In the genomic region with DNA sequence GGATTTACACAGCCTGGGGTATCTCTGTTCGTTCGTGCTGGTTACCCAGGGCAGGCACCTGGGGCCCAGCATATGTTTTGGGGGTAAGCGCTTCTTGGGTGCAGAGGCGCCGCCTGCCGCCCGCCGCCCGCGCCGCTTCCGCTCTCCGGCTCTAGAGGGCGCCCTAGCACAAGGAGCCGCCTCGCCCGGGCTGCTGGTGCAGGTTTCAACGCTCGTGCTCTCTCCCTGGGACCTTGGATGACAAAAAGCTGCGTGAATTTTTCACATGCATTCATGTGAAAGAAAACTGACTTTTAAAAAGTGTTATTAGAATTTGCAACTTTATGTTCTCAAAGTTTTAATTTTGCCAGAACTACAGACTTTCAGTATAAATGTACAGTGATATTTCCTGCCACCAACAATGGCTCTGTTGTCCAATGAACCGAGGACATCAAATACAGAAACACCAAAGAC, we compare ENCODE assay signal across 1 cellular context.
TF ChIP-seq lines count a peak whose summit lies in the region.

No MANE protein-coding gene starts in this region.

TF ChIP-seq in HepG2, 621 proteins besides CTCF, POLR2A, EP300 and RAD21 (continued from another document and continues in another):
- TF ChIP-seq, protein P1, sequence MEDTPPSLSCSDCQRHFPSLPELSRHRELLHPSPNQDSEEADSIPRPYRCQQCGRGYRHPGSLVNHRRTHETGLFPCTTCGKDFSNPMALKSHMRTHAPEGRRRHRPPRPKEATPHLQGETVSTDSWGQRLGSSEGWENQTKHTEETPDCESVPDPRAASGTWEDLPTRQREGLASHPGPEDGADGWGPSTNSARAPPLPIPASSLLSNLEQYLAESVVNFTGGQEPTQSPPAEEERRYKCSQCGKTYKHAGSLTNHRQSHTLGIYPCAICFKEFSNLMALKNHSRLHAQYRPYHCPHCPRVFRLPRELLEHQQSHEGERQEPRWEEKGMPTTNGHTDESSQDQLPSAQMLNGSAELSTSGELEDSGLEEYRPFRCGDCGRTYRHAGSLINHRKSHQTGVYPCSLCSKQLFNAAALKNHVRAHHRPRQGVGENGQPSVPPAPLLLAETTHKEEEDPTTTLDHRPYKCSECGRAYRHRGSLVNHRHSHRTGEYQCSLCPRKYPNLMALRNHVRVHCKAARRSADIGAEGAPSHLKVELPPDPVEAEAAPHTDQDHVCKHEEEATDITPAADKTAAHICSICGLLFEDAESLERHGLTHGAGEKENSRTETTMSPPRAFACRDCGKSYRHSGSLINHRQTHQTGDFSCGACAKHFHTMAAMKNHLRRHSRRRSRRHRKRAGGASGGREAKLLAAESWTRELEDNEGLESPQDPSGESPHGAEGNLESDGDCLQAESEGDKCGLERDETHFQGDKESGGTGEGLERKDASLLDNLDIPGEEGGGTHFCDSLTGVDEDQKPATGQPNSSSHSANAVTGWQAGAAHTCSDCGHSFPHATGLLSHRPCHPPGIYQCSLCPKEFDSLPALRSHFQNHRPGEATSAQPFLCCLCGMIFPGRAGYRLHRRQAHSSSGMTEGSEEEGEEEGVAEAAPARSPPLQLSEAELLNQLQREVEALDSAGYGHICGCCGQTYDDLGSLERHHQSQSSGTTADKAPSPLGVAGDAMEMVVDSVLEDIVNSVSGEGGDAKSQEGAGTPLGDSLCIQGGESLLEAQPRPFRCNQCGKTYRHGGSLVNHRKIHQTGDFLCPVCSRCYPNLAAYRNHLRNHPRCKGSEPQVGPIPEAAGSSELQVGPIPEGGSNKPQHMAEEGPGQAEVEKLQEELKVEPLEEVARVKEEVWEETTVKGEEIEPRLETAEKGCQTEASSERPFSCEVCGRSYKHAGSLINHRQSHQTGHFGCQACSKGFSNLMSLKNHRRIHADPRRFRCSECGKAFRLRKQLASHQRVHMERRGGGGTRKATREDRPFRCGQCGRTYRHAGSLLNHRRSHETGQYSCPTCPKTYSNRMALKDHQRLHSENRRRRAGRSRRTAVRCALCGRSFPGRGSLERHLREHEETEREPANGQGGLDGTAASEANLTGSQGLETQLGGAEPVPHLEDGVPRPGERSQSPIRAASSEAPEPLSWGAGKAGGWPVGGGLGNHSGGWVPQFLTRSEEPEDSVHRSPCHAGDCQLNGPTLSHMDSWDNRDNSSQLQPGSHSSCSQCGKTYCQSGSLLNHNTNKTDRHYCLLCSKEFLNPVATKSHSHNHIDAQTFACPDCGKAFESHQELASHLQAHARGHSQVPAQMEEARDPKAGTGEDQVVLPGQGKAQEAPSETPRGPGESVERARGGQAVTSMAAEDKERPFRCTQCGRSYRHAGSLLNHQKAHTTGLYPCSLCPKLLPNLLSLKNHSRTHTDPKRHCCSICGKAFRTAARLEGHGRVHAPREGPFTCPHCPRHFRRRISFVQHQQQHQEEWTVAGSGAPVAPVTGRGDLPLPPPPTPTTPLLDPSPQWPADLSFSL (CRISPR knock-in tag; IDR thresholded peaks at IDR 0.05) = 0 out of 2 replicates have a peak, but pooled peaks have one; percentile 19
- TF ChIP-seq TBL1XR1 (IDR thresholded peaks at IDR 0.05; ENCODE audit: borderline replicate concordance, low read length, partially characterized antibody) (peak; percentile 34), KDM5B (CRISPR knock-in tag; IDR thresholded peaks at IDR 0.05; ENCODE audit: borderline replicate concordance) (peak; percentile 34; the same call in 1 of the 2 replicates), ZNF331 (CRISPR knock-in tag; IDR thresholded peaks at IDR 0.05) (peak; percentile 43; the same call in 1 of the 2 replicates), NFKB2 (CRISPR knock-in tag; IDR thresholded peaks at IDR 0.05; ENCODE audit: borderline replicate concordance) (peak; percentile 33; the same call in 1 of the 2 replicates), ELF1 (CRISPR knock-in tag; IDR thresholded peaks at IDR 0.05) (0 out of 2 replicates have a peak, but pooled peaks have one; percentile 48), ZNF850 (CRISPR knock-in tag; conservative IDR thresholded peaks at IDR 0.05) (no peak), NR2F6 (IDR thresholded peaks at IDR 0.05) (no peak), NR2F6 (CRISPR knock-in tag; IDR thresholded peaks at IDR 0.05) (no peak), MEIS1 (CRISPR knock-in tag; IDR thresholded peaks at IDR 0.05; ENCODE audit: borderline replicate concordance) (0 out of 2 replicates have a peak, but pooled peaks have one; percentile 27), ZNF275 (CRISPR knock-in tag; IDR thresholded peaks at IDR 0.05; ENCODE audit: borderline replicate concordance) (no peak), GPN1 (CRISPR knock-in tag; IDR thresholded peaks at IDR 0.05; ENCODE audit: borderline replicate concordance) (no peak), ETV5 (CRISPR knock-in tag; IDR thresholded peaks at IDR 0.05; ENCODE audit: borderline replicate concordance) (peak; percentile 36; the same call in 1 of the 2 replicates), ZNF282 (IDR thresholded peaks at IDR 0.05; ENCODE audit: partially characterized antibody) (no peak), TFAP4 (IDR thresholded peaks at IDR 0.05; ENCODE audit: borderline replicate concordance, low read depth) (peak; percentile 20; the same call in 1 of the 2 replicates), KLF16 (CRISPR knock-in tag; IDR thresholded peaks at IDR 0.05) (peak in 1 of 2 experiments; percentile 71; a peak in 2 of 4 replicates), ATF3 (CRISPR knock-in tag; IDR thresholded peaks at IDR 0.05) (0 out of 2 replicates have a peak, but pooled peaks have one; percentile 27), HNF1A (IDR thresholded peaks at IDR 0.05; ENCODE audit: low read depth) (no peak), HNF1A (CRISPR knock-in tag; IDR thresholded peaks at IDR 0.05; ENCODE audit: borderline replicate concordance) (no peak), PHF8 (CRISPR knock-in tag; IDR thresholded peaks at IDR 0.05) (0 out of 2 replicates have a peak, but pooled peaks have one; percentile 35), MYPOP (CRISPR knock-in tag; IDR thresholded peaks at IDR 0.05) (peak; percentile 58; the same call in 1 of the 2 replicates), HIVEP1 (CRISPR knock-in tag; IDR thresholded peaks at IDR 0.05) (peak; percentile 31; the same call in 1 of the 2 replicates), NR2C2 (CRISPR knock-in tag; IDR thresholded peaks at IDR 0.05; ENCODE audit: borderline replicate concordance) (no peak), GABPB1 (CRISPR knock-in tag; IDR thresholded peaks at IDR 0.05) (peak; percentile 69; the same call in 1 of the 2 replicates), BORCS8-MEF2B (CRISPR knock-in tag; IDR thresholded peaks at IDR 0.05) (no peak; the same call in 1 of the 2 replicates), ZBTB1 (CRISPR knock-in tag; IDR thresholded peaks at IDR 0.05; ENCODE audit: borderline replicate concordance) (no peak), KMT2A (CRISPR knock-in tag; IDR thresholded peaks at IDR 0.05) (no peak), ZNF768 (CRISPR knock-in tag; IDR thresholded peaks at IDR 0.05) (peak; percentile 51; the same call in 1 of the 2 replicates), SRY (CRISPR knock-in tag; IDR thresholded peaks at IDR 0.05) (no peak), RNF2 (conservative IDR thresholded peaks at IDR 0.05; ENCODE audit: low read depth) (peak; percentile 51; the same call in 1 of the 2 replicates), RARG (CRISPR knock-in tag; IDR thresholded peaks at IDR 0.05; ENCODE audit: low read depth) (no peak), PATZ1 (CRISPR knock-in tag; IDR thresholded peaks at IDR 0.05) (peak; percentile 9; the same call in 1 of the 2 replicates), HNRNPLL (IDR thresholded peaks at IDR 0.05; ENCODE audit: low read depth, low read length, poor library complexity, severe bottlenecking) (peak; percentile 48)
- TF ChIP-seq, protein P2, sequence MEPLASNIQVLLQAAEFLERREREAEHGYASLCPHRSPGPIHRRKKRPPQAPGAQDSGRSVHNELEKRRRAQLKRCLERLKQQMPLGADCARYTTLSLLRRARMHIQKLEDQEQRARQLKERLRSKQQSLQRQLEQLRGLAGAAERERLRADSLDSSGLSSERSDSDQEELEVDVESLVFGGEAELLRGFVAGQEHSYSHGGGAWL (CRISPR knock-in tag; IDR thresholded peaks at IDR 0.05) = 0 out of 2 replicates have a peak, but pooled peaks have one; percentile 38
- TF ChIP-seq, protein P3, sequence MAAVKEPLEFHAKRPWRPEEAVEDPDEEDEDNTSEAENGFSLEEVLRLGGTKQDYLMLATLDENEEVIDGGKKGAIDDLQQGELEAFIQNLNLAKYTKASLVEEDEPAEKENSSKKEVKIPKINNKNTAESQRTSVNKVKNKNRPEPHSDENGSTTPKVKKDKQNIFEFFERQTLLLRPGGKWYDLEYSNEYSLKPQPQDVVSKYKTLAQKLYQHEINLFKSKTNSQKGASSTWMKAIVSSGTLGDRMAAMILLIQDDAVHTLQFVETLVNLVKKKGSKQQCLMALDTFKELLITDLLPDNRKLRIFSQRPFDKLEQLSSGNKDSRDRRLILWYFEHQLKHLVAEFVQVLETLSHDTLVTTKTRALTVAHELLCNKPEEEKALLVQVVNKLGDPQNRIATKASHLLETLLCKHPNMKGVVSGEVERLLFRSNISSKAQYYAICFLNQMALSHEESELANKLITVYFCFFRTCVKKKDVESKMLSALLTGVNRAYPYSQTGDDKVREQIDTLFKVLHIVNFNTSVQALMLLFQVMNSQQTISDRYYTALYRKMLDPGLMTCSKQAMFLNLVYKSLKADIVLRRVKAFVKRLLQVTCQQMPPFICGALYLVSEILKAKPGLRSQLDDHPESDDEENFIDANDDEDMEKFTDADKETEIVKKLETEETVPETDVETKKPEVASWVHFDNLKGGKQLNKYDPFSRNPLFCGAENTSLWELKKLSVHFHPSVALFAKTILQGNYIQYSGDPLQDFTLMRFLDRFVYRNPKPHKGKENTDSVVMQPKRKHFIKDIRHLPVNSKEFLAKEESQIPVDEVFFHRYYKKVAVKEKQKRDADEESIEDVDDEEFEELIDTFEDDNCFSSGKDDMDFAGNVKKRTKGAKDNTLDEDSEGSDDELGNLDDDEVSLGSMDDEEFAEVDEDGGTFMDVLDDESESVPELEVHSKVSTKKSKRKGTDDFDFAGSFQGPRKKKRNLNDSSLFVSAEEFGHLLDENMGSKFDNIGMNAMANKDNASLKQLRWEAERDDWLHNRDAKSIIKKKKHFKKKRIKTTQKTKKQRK (IDR thresholded peaks at IDR 0.05; ENCODE audit: low read length) = no peak
